Comparison of ENCODE assay signal across 1 cellular context in the genomic region with DNA sequence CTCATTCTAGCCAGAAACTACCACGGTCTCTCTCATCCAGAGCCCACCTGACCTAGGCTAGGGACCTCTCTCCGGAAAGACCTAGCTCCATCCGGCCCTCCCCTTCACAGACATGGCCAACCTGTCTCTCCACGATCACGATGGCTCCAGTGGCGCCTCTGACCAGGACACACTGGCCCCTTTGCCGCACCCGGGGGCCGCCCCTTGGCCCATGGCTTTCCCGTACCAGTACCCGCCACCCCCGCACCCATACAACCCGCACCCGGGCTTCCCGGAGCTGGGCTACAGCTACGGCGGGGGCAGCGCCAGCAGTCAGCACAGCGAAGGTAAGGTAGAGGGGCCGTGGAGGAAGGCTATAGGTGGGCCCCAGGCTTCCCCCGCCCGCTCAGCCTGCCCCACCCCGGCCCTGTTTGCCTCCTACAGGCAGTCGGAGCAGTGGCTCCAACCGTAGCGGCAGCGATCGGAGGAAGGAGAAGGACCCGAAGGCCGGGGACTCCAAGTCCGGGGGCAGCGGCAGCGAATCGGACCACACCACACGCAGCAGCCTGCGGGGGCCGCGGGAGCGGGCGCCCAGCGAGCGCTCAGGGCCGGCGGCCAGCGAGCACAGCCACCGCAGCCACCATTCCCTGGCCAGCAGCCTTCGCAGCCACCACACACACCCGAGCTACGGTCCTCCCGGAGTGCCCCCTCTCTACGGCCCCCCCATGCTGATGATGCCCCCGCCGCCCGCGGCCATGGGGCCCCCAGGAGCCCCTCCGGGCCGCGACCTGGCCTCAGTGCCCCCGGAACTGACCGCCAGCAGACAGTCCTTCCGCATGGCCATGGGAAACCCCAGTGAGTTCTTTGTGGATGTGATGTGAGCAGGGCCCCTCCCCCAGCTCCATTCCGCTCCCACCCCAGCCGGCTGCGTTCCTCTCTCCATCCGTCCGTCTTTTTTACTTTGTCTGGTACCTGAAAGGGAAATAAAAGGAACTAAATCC.
TF ChIP-seq lines count a peak whose summit lies in the region.

No MANE protein-coding gene starts in this region.

TF ChIP-seq in HepG2, 621 proteins besides CTCF, POLR2A, EP300 and RAD21:
- TF ChIP-seq, protein P1, sequence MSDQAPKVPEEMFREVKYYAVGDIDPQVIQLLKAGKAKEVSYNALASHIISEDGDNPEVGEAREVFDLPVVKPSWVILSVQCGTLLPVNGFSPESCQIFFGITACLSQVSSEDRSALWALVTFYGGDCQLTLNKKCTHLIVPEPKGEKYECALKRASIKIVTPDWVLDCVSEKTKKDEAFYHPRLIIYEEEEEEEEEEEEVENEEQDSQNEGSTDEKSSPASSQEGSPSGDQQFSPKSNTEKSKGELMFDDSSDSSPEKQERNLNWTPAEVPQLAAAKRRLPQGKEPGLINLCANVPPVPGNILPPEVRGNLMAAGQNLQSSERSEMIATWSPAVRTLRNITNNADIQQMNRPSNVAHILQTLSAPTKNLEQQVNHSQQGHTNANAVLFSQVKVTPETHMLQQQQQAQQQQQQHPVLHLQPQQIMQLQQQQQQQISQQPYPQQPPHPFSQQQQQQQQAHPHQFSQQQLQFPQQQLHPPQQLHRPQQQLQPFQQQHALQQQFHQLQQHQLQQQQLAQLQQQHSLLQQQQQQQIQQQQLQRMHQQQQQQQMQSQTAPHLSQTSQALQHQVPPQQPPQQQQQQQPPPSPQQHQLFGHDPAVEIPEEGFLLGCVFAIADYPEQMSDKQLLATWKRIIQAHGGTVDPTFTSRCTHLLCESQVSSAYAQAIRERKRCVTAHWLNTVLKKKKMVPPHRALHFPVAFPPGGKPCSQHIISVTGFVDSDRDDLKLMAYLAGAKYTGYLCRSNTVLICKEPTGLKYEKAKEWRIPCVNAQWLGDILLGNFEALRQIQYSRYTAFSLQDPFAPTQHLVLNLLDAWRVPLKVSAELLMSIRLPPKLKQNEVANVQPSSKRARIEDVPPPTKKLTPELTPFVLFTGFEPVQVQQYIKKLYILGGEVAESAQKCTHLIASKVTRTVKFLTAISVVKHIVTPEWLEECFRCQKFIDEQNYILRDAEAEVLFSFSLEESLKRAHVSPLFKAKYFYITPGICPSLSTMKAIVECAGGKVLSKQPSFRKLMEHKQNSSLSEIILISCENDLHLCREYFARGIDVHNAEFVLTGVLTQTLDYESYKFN (CRISPR knock-in tag; conservative IDR thresholded peaks at IDR 0.05): no peak
- TF ChIP-seq AGO2 (optimal IDR thresholded peaks at IDR 0.05; ENCODE audit: low read depth, low read length): peak; percentile 68
- peak; percentile 63 for TF ChIP-seq RBFOX2 (IDR thresholded peaks at IDR 0.05; ENCODE audit: low read depth, low read length)
